8 cellular contexts compared by ENCODE assay signal in the genomic region with DNA sequence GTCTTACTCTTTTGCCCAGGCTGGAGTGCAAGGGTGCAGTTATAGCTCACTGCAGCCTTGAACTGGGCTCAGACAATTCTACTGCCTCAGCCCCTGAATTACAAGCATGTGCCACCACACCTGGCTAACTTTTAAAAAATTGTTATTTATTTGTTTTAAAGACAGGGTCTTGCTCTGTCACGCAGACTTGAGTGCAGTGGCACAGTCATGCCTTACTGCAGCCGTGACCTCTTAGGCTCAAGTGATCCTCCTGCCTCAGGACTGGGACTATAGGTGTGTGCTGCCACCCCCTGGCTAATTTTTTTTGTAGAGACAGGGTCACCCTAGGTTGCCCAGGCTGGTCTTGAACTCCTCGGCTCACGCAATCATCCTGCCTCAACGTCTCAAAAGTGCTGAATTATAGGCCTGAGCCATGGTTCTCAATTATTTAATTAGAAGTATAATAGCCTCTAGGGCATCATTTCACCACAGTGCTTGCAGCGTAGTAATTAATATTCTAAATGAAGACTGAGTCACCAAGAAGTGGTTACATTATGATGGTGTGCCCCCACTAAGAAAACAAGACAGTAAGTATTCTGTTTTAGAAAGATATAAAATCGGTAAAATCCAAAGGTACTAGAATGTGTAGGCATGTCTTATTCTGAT.
A peak's percentile ranks its signal among the peaks of the same experiment; 100 is the strongest.
DNase-seq lines count a peak whose midpoint lies in the region; ATAC-seq and TF ChIP-seq lines count a peak whose summit lies in the region.

No MANE protein-coding gene starts in this region.

- peak; percentile 45 for TF ChIP-seq CTCF in parathyroid adenoma (IDR thresholded peaks at IDR 0.05)

- H3K27me3 ChIP-seq in MG63 (no peaks in the 10 kb centered on the region), parathyroid adenoma (ENCODE audit: control insufficient read depth, insufficient read depth, low read length) (no peaks in the 10 kb centered on the region)

- DNase-seq in EH (ENCODE audit: low read depth) (peak; percentile 28), MG63 (peak; percentile 5), NCI-H1436 treated with DMSO at 0.1 percent for 48 hours (lab: John Stamatoyannopoulos, UW) (no peak), T1000 (lab: John Stamatoyannopoulos, UW) (no peak)
- peak; percentile 25 to 33 for DNase-seq in activated CD4-positive, alpha-beta T cell treated with anti-CD3 and anti-CD28 coated beads, Interleukin-2, amount 50 U/mL, for 4 hours

- no peaks in the 10 kb centered on the region for H3K9me3 ChIP-seq in MG63
- H3K9me3 ChIP-seq in parathyroid adenoma (ENCODE audit: control insufficient read depth, low read length): no peaks in the 10 kb centered on the region

- H3K4me3 ChIP-seq in MG63 (no peak overlapping the region), parathyroid adenoma (ENCODE audit: low read depth, low read length) (no peak overlapping the region)

- H3K9ac ChIP-seq in parathyroid adenoma: no peak overlapping the region

- no peak overlapping the region for H3K27ac ChIP-seq in parathyroid adenoma

- no peak overlapping the region for H2AFZ ChIP-seq in parathyroid adenoma

- H3K36me3 ChIP-seq in MG63 (no peaks in the 10 kb centered on the region), parathyroid adenoma (ENCODE audit: control insufficient read depth, insufficient read depth, low read length) (no peaks in the 10 kb centered on the region)

- peaks cover 13% of the 10 kb centered on the region for H3K4me1 ChIP-seq in parathyroid adenoma

- ATAC-seq in GM21381 (IDR thresholded peaks at IDR 0.05; ENCODE audit: unreplicated experiment) (peak; percentile 84), esophagus mucosa (peak; percentile 78)

- H3K4me2 ChIP-seq in parathyroid adenoma (ENCODE audit: low read length): peak overlapping the region; percentile 32

- peaks cover 30% of the 10 kb centered on the region for H3K79me2 ChIP-seq in parathyroid adenoma

Comparison
In these comparisons a context has a peak if more than half of its experiments do, and no peak if none do; other contexts are left out.
1. DNase-seq: peak in EH (single experiment), MG63 (single experiment) and activated CD4-positive, alpha-beta T cell treated with anti-CD3 and anti-CD28 coated beads, Interleukin-2, amount 50 U/mL, for 4 hours (2 of 2); none in NCI-H1436 treated with DMSO at 0.1 percent for 48 hours (single experiment) and T1000 (single experiment).